ENCODE assay signal across 8 cellular contexts in genomic region chr6:73518100-73518981, GRCh38. TPM values are rescaled to one million over a fixed set of nuclear protein-coding genes. Genes with fewer than 3 reads are reported as not detected.
DNase-seq lines count a peak whose midpoint lies in the region; ATAC-seq and TF ChIP-seq lines count a peak whose summit lies in the region.
"Not testable (repeated sequence)": the region's sequence is repeated elsewhere in the genome, so short reads cannot be mapped to it uniquely, and the experiment has no call there.

No MANE protein-coding gene starts in this region.

- H3K4me1 ChIP-seq in CD8-positive, alpha-beta T cell (ENCODE audit: insufficient read depth, low read length), result peaks cover 51% of the 10 kb centered on the region
- H3K4me1 ChIP-seq in HUES64 (ENCODE audit: insufficient read depth, low read length); iPS DF 6.9 (ENCODE audit: control insufficient read depth, insufficient read depth, low read length): not testable (repeated sequence)
- peaks cover 16 to 19% of the 10 kb centered on the region in 2 experiments; a peak in 3 of 4 replicates for H3K4me1 ChIP-seq in SK-N-SH (ENCODE audit: control insufficient read depth in 1 of 2, insufficient read depth in 2 of 2, low read depth in 1 of 2, low read length in 1 of 2)
- H3K4me1 ChIP-seq in effector memory CD4-positive, alpha-beta T cell (ENCODE audit: control insufficient read depth, insufficient read depth, low read length, poor library complexity, severe bottlenecking), result peaks cover 21% of the 10 kb centered on the region
- peaks cover 7 to 60% (median 53%) of the 10 kb centered on the region in 5 donors for H3K4me1 ChIP-seq in subcutaneous abdominal adipose tissue (ENCODE audit: control insufficient read depth in 5 of 5, insufficient read depth in 5 of 5, low read length in 5 of 5)

- intact Hi-C loops in CD8-positive, alpha-beta T cell (cut with DNase I, micrococcal nuclease), result loop anchor here in 1 of 2 experiments (5.0 kb wide), 1 partner anchor 214 kb away; no protein-coding TSS in a partner anchor

- POLR2A ChIA-PET in CD8-positive, alpha-beta T cell (lab: Charles Lee), result interaction anchor here (0.5 to 10.2 kb wide), 5 partner anchors 33 to 136 kb away, joined by 3 to 112 read pairs (median 66); partner anchors contain the start of genes MTO1 and SLC17A5
- POLR2A ChIA-PET in SK-N-SH (lab: Yijun Ruan, JAX), result not testable (repeated sequence)

- peaks cover 47% of the 10 kb centered on the region for H3K36me3 ChIP-seq in CD8-positive, alpha-beta T cell (ENCODE audit: insufficient read depth, low read length)
- H3K36me3 ChIP-seq in HUES64 (ENCODE audit: insufficient read depth, low read length) (peaks cover 59% of the 10 kb centered on the region), SK-N-SH (replicated peaks in 1 of 2; ENCODE audit: control insufficient read depth in 1 of 2, insufficient read depth in 2 of 2, low read length in 1 of 2) (peaks cover 47 to 55% of the 10 kb centered on the region in 2 experiments), iPS DF 6.9 (ENCODE audit: control insufficient read depth, insufficient read depth, low read length) (peaks cover 40% of the 10 kb centered on the region), subcutaneous abdominal adipose tissue (ENCODE audit: control insufficient read depth in 5 of 5, insufficient read depth in 5 of 5, low read length in 5 of 5) (peaks cover 21 to 49% (median 43%) of the 10 kb centered on the region in 5 donors)
- peaks cover 51% of the 10 kb centered on the region for H3K36me3 ChIP-seq in effector memory CD4-positive, alpha-beta T cell (ENCODE audit: control insufficient read depth, insufficient read depth, low read length)

- H3K4me3 ChIP-seq in CD8-positive, alpha-beta T cell (ENCODE audit: low read depth, low read length), result not testable (repeated sequence)
- H3K4me3 ChIP-seq in HUES64 (ENCODE audit: low read length), result peak overlapping the region; percentile 95
- H3K4me3 ChIP-seq in SK-N-SH (ENCODE audit: low read depth in 2 of 2, low read length in 1 of 2), result peak overlapping the region; percentile 95 to 99
- H3K4me3 ChIP-seq in effector memory CD4-positive, alpha-beta T cell (ENCODE audit: insufficient read depth, low read depth, low read length, poor library complexity, severe bottlenecking), result peak overlapping the region; percentile 16
- H3K4me3 ChIP-seq in iPS DF 6.9 (ENCODE audit: low read length), result peak overlapping the region; percentile 4; the same call in 1 of the 2 replicates
- peak overlapping the region; percentile 72 to 98 (median 93) for H3K4me3 ChIP-seq in subcutaneous abdominal adipose tissue (ENCODE audit: low read depth in 1 of 5, low read length in 5 of 5)

- peaks cover 70% of the 10 kb centered on the region for H3K36me3 Mint-ChIP-seq in CD8-positive, alpha-beta T cell
- H3K36me3 Mint-ChIP-seq in activated naive CD4-positive, alpha-beta T cell treated with anti-CD3 and anti-CD28 coated beads, Interleukin-2, amount 50 U/mL, for 72 hours, result peaks cover 48 to 50% of the 10 kb centered on the region in 2 donors
- H3K36me3 Mint-ChIP-seq in natural killer cell treated with Interleukin-12 subunit alpha and Interleukin-12 subunit beta and Interleukin-15 and Interleukin-18, amount 100 ng/mL, for 72 hours, result peaks cover 54% of the 10 kb centered on the region

- not testable (repeated sequence) for DNase-seq in CD8-positive, alpha-beta T cell; SK-N-SH; activated naive CD4-positive, alpha-beta T cell treated with anti-CD3 and anti-CD28 coated beads, Interleukin-2, amount 50 U/mL, for 72 hours (ENCODE audit: low spot score in 2 of 2); effector memory CD4-positive, alpha-beta T cell; iPS DF 6.9 (ENCODE audit: low read depth, low spot score); natural killer cell treated with Interleukin-12 subunit alpha and Interleukin-12 subunit beta and Interleukin-15 and Interleukin-18, amount 100 ng/mL, for 72 hours (ENCODE audit: low spot score)

- ATAC-seq in CD8-positive, alpha-beta T cell; activated naive CD4-positive, alpha-beta T cell treated with anti-CD3 and anti-CD28 coated beads, Interleukin-2, amount 50 U/mL, for 72 hours; natural killer cell treated with Interleukin-12 subunit alpha and Interleukin-12 subunit beta and Interleukin-15 and Interleukin-18, amount 100 ng/mL, for 72 hours: not testable (repeated sequence)

- H3K4me3 Mint-ChIP-seq in CD8-positive, alpha-beta T cell, result peak overlapping the region; percentile 92
- H3K4me3 Mint-ChIP-seq in natural killer cell treated with Interleukin-12 subunit alpha and Interleukin-12 subunit beta and Interleukin-15 and Interleukin-18, amount 100 ng/mL, for 72 hours, result peak overlapping the region; percentile 90

- H3K9me2 ChIP-seq in SK-N-SH, result not testable (repeated sequence)

- TF ChIP-seq RAD21 in SK-N-SH (IDR thresholded peaks at IDR 0.05; ENCODE audit: low read length), result not testable (repeated sequence)

- H3K27me3 ChIP-seq in CD8-positive, alpha-beta T cell (ENCODE audit: insufficient read depth, low read length); HUES64 (ENCODE audit: insufficient read depth, low read length); SK-N-SH (ENCODE audit: insufficient read depth); effector memory CD4-positive, alpha-beta T cell (replicated peaks; ENCODE audit: control insufficient read depth, insufficient read depth, low read length, poor library complexity, severe bottlenecking); iPS DF 6.9 (ENCODE audit: control insufficient read depth, insufficient read depth, low read length); subcutaneous abdominal adipose tissue (ENCODE audit: control insufficient read depth in 5 of 5, insufficient read depth in 4 of 5, low read length in 5 of 5): not testable (repeated sequence)

- H4K20me1 ChIP-seq in SK-N-SH (ENCODE audit: insufficient read depth), result peaks cover 72% of the 10 kb centered on the region

- TF ChIP-seq CTCF in CD8-positive, alpha-beta T cell (IDR thresholded peaks at IDR 0.05); SK-N-SH (IDR thresholded peaks at IDR 0.05): not testable (repeated sequence)

- not testable (repeated sequence) for H2AFZ ChIP-seq in SK-N-SH (ENCODE audit: low read depth)

- peaks cover 47% of the 10 kb centered on the region for H3K79me2 ChIP-seq in SK-N-SH (ENCODE audit: insufficient read depth)

- peak overlapping the region; percentile 96 for H3K4me2 ChIP-seq in SK-N-SH

- peaks cover 72% of the 10 kb centered on the region for H3F3A ChIP-seq in SK-N-SH (replicated peaks; ENCODE audit: insufficient read depth)

- H3K27ac ChIP-seq in CD8-positive, alpha-beta T cell (ENCODE audit: low read depth, low read length); iPS DF 6.9 (ENCODE audit: low read length): not testable (repeated sequence)
- H3K27ac ChIP-seq in HUES64 (ENCODE audit: low read depth, low read length) (peak overlapping the region; percentile 99; the same call in 1 of the 2 replicates), SK-N-SH (ENCODE audit: low read depth in 2 of 2, low read length in 1 of 2) (peak overlapping the region in 1 of 2 experiments; percentile 97; a peak in 3 of 4 replicates), subcutaneous abdominal adipose tissue (ENCODE audit: low read depth, low read length) (peak overlapping the region; percentile 100)
- peak overlapping the region; percentile 98 for H3K27ac ChIP-seq in effector memory CD4-positive, alpha-beta T cell (ENCODE audit: insufficient read depth, low read length, poor library complexity, severe bottlenecking)

- H3K9me3 ChIP-seq in CD8-positive, alpha-beta T cell (ENCODE audit: low read length); HUES64 (ENCODE audit: insufficient read depth, low read depth, low read length); SK-N-SH; effector memory CD4-positive, alpha-beta T cell (ENCODE audit: control insufficient read depth, low read length); iPS DF 6.9 (ENCODE audit: control insufficient read depth, insufficient read depth, low read length); subcutaneous abdominal adipose tissue (ENCODE audit: control insufficient read depth in 5 of 5, low read length in 5 of 5): not testable (repeated sequence)

- peaks cover 67% of the 10 kb centered on the region for H3K4me1 Mint-ChIP-seq in CD8-positive, alpha-beta T cell (ENCODE audit: low read depth)
- peaks cover 53 to 64% of the 10 kb centered on the region in 2 donors for H3K4me1 Mint-ChIP-seq in natural killer cell treated with Interleukin-12 subunit alpha and Interleukin-12 subunit beta and Interleukin-15 and Interleukin-18, amount 100 ng/mL, for 72 hours (ENCODE audit: low read depth in 2 of 2)

- H3K9ac ChIP-seq in HUES64 (ENCODE audit: low read depth, low read length) (peak overlapping the region; percentile 100), SK-N-SH (peak overlapping the region; percentile 100), subcutaneous abdominal adipose tissue (ENCODE audit: low read length in 5 of 5) (peak overlapping the region in 3 of 5 donors; percentile 30 to 97 (median 59))

- peak overlapping the region; percentile 97 for H3K27ac Mint-ChIP-seq in CD8-positive, alpha-beta T cell
- peak overlapping the region; percentile 100 for H3K27ac Mint-ChIP-seq in activated naive CD4-positive, alpha-beta T cell treated with anti-CD3 and anti-CD28 coated beads, Interleukin-2, amount 50 U/mL, for 72 hours
- peak overlapping the region; percentile 98 to 99 for H3K27ac Mint-ChIP-seq in natural killer cell treated with Interleukin-12 subunit alpha and Interleukin-12 subunit beta and Interleukin-15 and Interleukin-18, amount 100 ng/mL, for 72 hours

- not testable (repeated sequence) for H3K27me3 Mint-ChIP-seq in CD8-positive, alpha-beta T cell (ENCODE audit: low read depth); natural killer cell treated with Interleukin-12 subunit alpha and Interleukin-12 subunit beta and Interleukin-15 and Interleukin-18, amount 100 ng/mL, for 72 hours

- 52% methylated on average over 12 of the region's 19 CpGs for WGBS in HUES64
- 9% methylated on average over 17 of the region's 19 CpGs for WGBS in SK-N-SH (ENCODE audit: low lambda C conversion rate)
- WGBS in iPS DF 6.9 (ENCODE audit: insufficient coverage, insufficient read length), result no CpG with 5 or more reads among the region's 19 CpGs

- not testable (repeated sequence) for H3K9me3 Mint-ChIP-seq in CD8-positive, alpha-beta T cell; activated naive CD4-positive, alpha-beta T cell treated with anti-CD3 and anti-CD28 coated beads, Interleukin-2, amount 50 U/mL, for 72 hours; natural killer cell treated with Interleukin-12 subunit alpha and Interleukin-12 subunit beta and Interleukin-15 and Interleukin-18, amount 100 ng/mL, for 72 hours

- CTCF ChIA-PET in CD8-positive, alpha-beta T cell (lab: Charles Lee), result interaction anchor here (13.3 kb wide), 1 partner anchor 92 kb away, joined by 288 read pairs; no protein-coding TSS in a partner anchor
- CTCF ChIA-PET in SK-N-SH (lab: Yijun Ruan, JAX), result not testable (repeated sequence)

- not testable (repeated sequence) for TF ChIP-seq EP300 in SK-N-SH (IDR thresholded peaks at IDR 0.05; ENCODE audit: borderline replicate concordance in 1 of 2, low read depth in 1 of 2, low read length in 1 of 2)

RNA-seq across cellular contexts. Expression of gene EEF1A1, which starts 2.5 kb away (rescaled TPM):
- total RNA-seq in CD8-positive, alpha-beta T cell, result over 10,000 TPM; 16,418 to 17,118 TPM
- 7,340 TPM for polyA plus RNA-seq in HUES64 (2013, experiment 1 of 2)
- polyA plus RNA-seq in HUES64 (2013, experiment 2 of 2), result 8,038 TPM
- 10,787 and 14,148 TPM in 2 replicates for polyA plus RNA-seq in SK-N-SH (2012; rRNA removed)
- 13,584 and 14,065 TPM in 2 replicates for polyA plus RNA-seq in SK-N-SH (2012; cell fraction: cytosol; rRNA removed)
- polyA plus RNA-seq in SK-N-SH (2012; cell fraction: nucleus; rRNA removed), result 2,616 and 4,114 TPM in 2 replicates
- total RNA-seq in activated naive CD4-positive, alpha-beta T cell treated with anti-CD3 and anti-CD28 coated beads, Interleukin-2, amount 50 U/mL, for 72 hours, result over 10,000 TPM; 10,985 to 16,838 TPM
- total RNA-seq in natural killer cell treated with Interleukin-12 subunit alpha and Interleukin-12 subunit beta and Interleukin-15 and Interleukin-18, amount 100 ng/mL, for 72 hours, result 1,000 to 10,000 TPM; 4,705 to 6,056 TPM

RNA-seq across cellular contexts. Expression of gene MTO1, which starts 56.8 kb away (rescaled TPM):
- 10 to 100 TPM; 35.7 to 37.0 TPM for total RNA-seq in CD8-positive, alpha-beta T cell
- polyA plus RNA-seq in HUES64 (2013, experiment 1 of 2), result 27.8 TPM
- 24.0 TPM for polyA plus RNA-seq in HUES64 (2013, experiment 2 of 2)
- 9.9 and 11.4 TPM in 2 replicates for polyA plus RNA-seq in SK-N-SH (2012; rRNA removed)
- polyA plus RNA-seq in SK-N-SH (2012; cell fraction: cytosol; rRNA removed), result 9.9 and 12.7 TPM in 2 replicates
- 15.5 and 18.7 TPM in 2 replicates for polyA plus RNA-seq in SK-N-SH (2012; cell fraction: nucleus; rRNA removed)
- total RNA-seq in activated naive CD4-positive, alpha-beta T cell treated with anti-CD3 and anti-CD28 coated beads, Interleukin-2, amount 50 U/mL, for 72 hours, result 10 to 100 TPM; 40.9 to 66.3 TPM
- total RNA-seq in natural killer cell treated with Interleukin-12 subunit alpha and Interleukin-12 subunit beta and Interleukin-15 and Interleukin-18, amount 100 ng/mL, for 72 hours, result 10 to 100 TPM; 42.9 to 76.0 TPM
